ENCODE assay signal across 13 cellular contexts in genomic region chr21:39336457-39337008, GRCh38.
"Had no signal": no experiment of that assay in that cellular context is flagged by ENCODE, and none has a peak within 500 bp of the region (broad histone marks: within the 10 kb centered on the region; RNA-seq: fewer than 3 reads in every experiment).

No MANE protein-coding gene starts in this region.

- H3K4me3 ChIP-seq: mucosa of descending colon, stomach, testis, upper lobe of left lung had no signal

- H3K27me3 ChIP-seq: stomach, testis, upper lobe of left lung had no signal

- H3K9me3 ChIP-seq: mucosa of descending colon, stomach, testis, upper lobe of left lung had no signal

- ATAC-seq: activated naive CD8-positive, alpha-beta T cell treated with anti-CD3 and anti-CD28 coated beads, Interleukin-2, amount 50 U/mL, for 24 hours; left lobe of liver; mucosa of descending colon; naive thymus-derived CD4-positive, alpha-beta T cell had no signal

- H3K4me1 ChIP-seq: stomach, upper lobe of left lung had no signal

- FAIRE-seq: keratinocyte had no signal

- H3K27ac ChIP-seq: stomach, testis, upper lobe of left lung had no signal

- DNase-seq: activated CD4-positive, alpha-beta T cell treated with anti-CD3 and anti-CD28 coated beads, Interleukin-2, amount 50 U/mL, for 48 hours; activated CD4-positive, CD25-positive, alpha-beta regulatory T cell treated with anti-CD3 and anti-CD28 coated beads, Interleukin-2, amount 50 U/mL, for 72 hours; activated naive CD4-positive, alpha-beta T cell treated with anti-CD3 and anti-CD28 coated beads for 36 hours; activated naive CD8-positive, alpha-beta T cell treated with anti-CD3 and anti-CD28 coated beads, Interleukin-2, amount 50 U/mL, for 24 hours; aorta; mucosa of descending colon; naive thymus-derived CD4-positive, alpha-beta T cell; stimulated activated CD4-positive, alpha-beta T cell treated with anti-CD3 and anti-CD28 coated beads, Interleukin-1b, Interleukin-23, amount 100 ng/mL, for 48 hours; stomach; testis; upper lobe of left lung had no signal
